8 cellular contexts compared by ENCODE assay signal in the genomic region with DNA sequence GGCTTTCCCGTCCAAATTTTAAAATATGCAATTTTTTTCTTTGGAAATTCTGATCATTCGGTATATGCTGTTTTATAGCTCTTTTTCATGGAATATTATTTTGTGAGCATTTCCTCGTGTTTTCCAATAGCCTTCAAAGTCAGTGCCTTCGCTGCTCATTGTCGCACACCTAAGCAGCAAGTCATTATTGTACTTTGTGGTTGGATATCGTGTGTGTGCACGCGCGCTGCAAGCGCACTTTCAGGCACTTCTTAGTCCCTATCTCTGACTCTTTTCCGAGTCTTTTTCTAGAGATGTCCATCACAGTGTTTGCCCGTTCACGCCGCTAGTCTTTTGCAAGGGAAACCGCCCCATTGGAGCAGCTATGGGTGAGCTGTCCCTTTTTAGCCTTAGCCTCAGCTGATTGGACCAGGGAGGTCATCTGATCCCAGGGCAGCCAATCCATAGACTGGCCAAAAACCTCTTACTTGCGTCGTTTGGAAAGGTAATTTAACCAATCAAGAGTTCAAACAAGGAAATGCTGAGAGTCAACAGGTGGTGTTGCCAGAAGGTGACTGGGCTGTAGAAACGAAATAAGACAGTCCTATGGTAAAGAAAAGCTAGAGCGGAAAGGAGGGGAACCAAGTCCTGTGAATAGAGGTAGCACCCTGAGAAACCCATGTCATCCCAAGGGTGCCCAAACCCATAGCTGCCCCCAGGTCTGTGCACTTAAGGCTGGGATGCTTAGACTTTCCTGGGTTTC. TPM values are rescaled to one million over a fixed set of nuclear protein-coding genes. Genes with fewer than 3 reads are reported as not detected.
A peak's percentile ranks its signal among the peaks of the same experiment; 100 is the strongest.
DNase-seq lines count a peak whose midpoint lies in the region; ATAC-seq and TF ChIP-seq lines count a peak whose summit lies in the region.

No MANE protein-coding gene starts in this region.

- DNase-seq in GM13976 (ENCODE audit: low spot score) (peak; percentile 85), NCI-H226 (peak; percentile 80), lower leg skin (ENCODE audit: low spot score in 2 of 2) (peak in 1 of 2 donors; percentile 68)
- peak; percentile 85 for DNase-seq in activated CD4-positive, alpha-beta memory T cell treated with anti-CD3 and anti-CD28 coated beads for 36 hours
- peak; percentile 39 for DNase-seq in effector CD4-positive, alpha-beta T cell
- DNase-seq in stimulated activated CD4-positive, alpha-beta T cell treated with anti-CD3 and anti-CD28 coated beads, Interleukin-4, amount 100 ng/mL, for 4 hours = peak; percentile 32 to 39

- H3K27ac Mint-ChIP-seq in activated CD4-positive, alpha-beta memory T cell treated with anti-CD3 and anti-CD28 coated beads for 36 hours = peak overlapping the region; percentile 85

- no peaks in the 10 kb centered on the region for H3K9me3 Mint-ChIP-seq in activated CD4-positive, alpha-beta memory T cell treated with anti-CD3 and anti-CD28 coated beads for 36 hours

- TF ChIP-seq POLR2A in lower leg skin (IDR thresholded peaks at IDR 0.05) = no peak

- H3K36me3 Mint-ChIP-seq in activated CD4-positive, alpha-beta memory T cell treated with anti-CD3 and anti-CD28 coated beads for 36 hours = peaks cover 15% of the 10 kb centered on the region

- POLR2A ChIA-PET in activated CD4-positive, alpha-beta memory T cell treated with anti-CD3 and anti-CD28 coated beads for 36 hours (lab: Charles Lee) = interaction anchor here (0.7 to 1.6 kb wide), 6 partner anchors 8 to 195 kb away, joined by 3 to 6 read pairs (median 3); a partner anchor contains a TSS

- in situ Hi-C loops in GM13976 (cut with MboI; ENCODE audit: low sequenced_read_pairs, unreplicated experiment) = no loop called here

- peak overlapping the region; percentile 20 for H3K4me3 ChIP-seq in lower leg skin (ENCODE audit: low read depth, poor library complexity, severe bottlenecking)

- ATAC-seq in HG03097 (IDR thresholded peaks at IDR 0.05; ENCODE audit: low FRiP score, unreplicated experiment) = peak; percentile 55
- ATAC-seq in GM18870 (IDR thresholded peaks at IDR 0.05; ENCODE audit: unreplicated experiment) = no peak

- H3K4me3 Mint-ChIP-seq in activated CD4-positive, alpha-beta memory T cell treated with anti-CD3 and anti-CD28 coated beads for 36 hours = peak overlapping the region; percentile 80

- no peak for TF ChIP-seq CTCF in GM13976 (IDR thresholded peaks at IDR 0.05; ENCODE audit: borderline replicate concordance, control extremely low read depth, extremely low read depth, insufficient read depth, missing control alignments)
- TF ChIP-seq CTCF in lower leg skin (IDR thresholded peaks at IDR 0.05) = no peak

- intact Hi-C loops in activated CD4-positive, alpha-beta memory T cell treated with anti-CD3 and anti-CD28 coated beads for 36 hours (cut with micrococcal nuclease) = loop anchor here (1.0 to 10.0 kb wide), 4 partner anchors 66 to 580 kb away; a partner anchor contains a TSS
- intact Hi-C loops in lower leg skin (cut with DNase I; ENCODE audit: low total_unique reads) = no loop called here

- 6 to 7% methylated on average over 19 of the region's 19 CpGs for WGBS in lower leg skin, 2 donors

- peaks cover 18% of the 10 kb centered on the region for H3K27me3 Mint-ChIP-seq in activated CD4-positive, alpha-beta memory T cell treated with anti-CD3 and anti-CD28 coated beads for 36 hours

- H3K4me1 Mint-ChIP-seq in activated CD4-positive, alpha-beta memory T cell treated with anti-CD3 and anti-CD28 coated beads for 36 hours (ENCODE audit: low read depth) = peaks cover 19% of the 10 kb centered on the region

- CTCF ChIA-PET in activated CD4-positive, alpha-beta memory T cell treated with anti-CD3 and anti-CD28 coated beads for 36 hours (lab: Charles Lee) = interaction anchor here (0.9 to 2.1 kb wide), 3 partner anchors 55 to 481 kb away, joined by 3 to 8 read pairs (median 4); no protein-coding TSS in a partner anchor

RNA-seq across cellular contexts. Expression of a gene that starts 0.7 kb away (rescaled TPM):
- total RNA-seq in activated CD4-positive, alpha-beta memory T cell treated with anti-CD3 and anti-CD28 coated beads for 36 hours = 10 to 100 TPM; 11.9 to 13.9 TPM
- total RNA-seq in lower leg skin = 10 to 100 TPM; 35.5 to 39.4 (median 38.0) TPM
